Comparison of ENCODE assay signal across 1 cellular context in the genomic region with DNA sequence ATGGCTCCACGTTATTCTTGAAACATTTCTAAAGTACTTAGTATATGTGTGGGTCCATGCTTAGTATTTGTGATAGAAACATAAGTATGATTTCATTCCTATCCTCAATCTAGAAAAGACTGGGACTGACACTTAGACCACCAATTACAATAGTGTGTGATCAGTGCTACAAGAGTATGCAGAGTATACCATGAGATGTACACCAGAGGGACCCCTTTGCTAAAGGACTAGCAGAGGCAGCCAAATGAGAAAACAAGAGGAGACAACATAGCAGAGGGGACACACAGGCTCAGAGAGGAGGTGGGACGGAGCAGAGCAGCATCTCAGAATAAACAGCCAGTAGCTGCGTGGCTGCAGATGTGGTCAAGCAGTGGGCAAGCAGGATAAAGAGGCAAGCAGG.
TF ChIP-seq lines count a peak whose summit lies in the region.

No MANE protein-coding gene starts in this region.

TF ChIP-seq in IMR-90, 13 proteins besides CTCF, POLR2A, EP300 and RAD21:
- TF ChIP-seq SMC3 (IDR thresholded peaks at IDR 0.05; ENCODE audit: low read depth, low read length) (no peak), BHLHE40 (IDR thresholded peaks at IDR 0.05; ENCODE audit: low read depth, low read length) (no peak), RFX5 (IDR thresholded peaks at IDR 0.05; ENCODE audit: low read depth, low read length) (no peak), MAFK (IDR thresholded peaks at IDR 0.05; ENCODE audit: low read depth, low read length) (no peak), CEBPB (IDR thresholded peaks at IDR 0.05; ENCODE audit: low read depth, low read length) (no peak)
